8 cellular contexts compared by ENCODE assay signal in genomic region chr7:21426286-21426957, GRCh38. TPM values are rescaled to one million over a fixed set of nuclear protein-coding genes. Genes with fewer than 3 reads are reported as not detected.
A peak's percentile ranks its signal among the peaks of the same experiment; 100 is the strongest.
DNase-seq lines count a peak whose midpoint lies in the region; ATAC-seq and TF ChIP-seq lines count a peak whose summit lies in the region.

No MANE protein-coding gene starts in this region.

- DNase-seq in A172 (ENCODE audit: low spot score): peak; percentile 8
- DNase-seq in GM23338 (ENCODE audit: low spot score): peak; percentile 62
- DNase-seq in activated naive CD8-positive, alpha-beta T cell treated with anti-CD3 and anti-CD28 coated beads, Interleukin-2, amount 10 ng/mL, durations not matched to agents 7 days and 5 days: no peak
- no peak for DNase-seq in kidney epithelial cell (ENCODE audit: low read depth)
- DNase-seq in tibial artery: no peak
- no peak for DNase-seq in LoVo (ENCODE audit: low spot score)

- H3K36me3 ChIP-seq in GM23338 (ENCODE audit: insufficient read depth) (no peaks in the 10 kb centered on the region), kidney epithelial cell (ENCODE audit: control insufficient read depth, insufficient read depth, low read length) (no peaks in the 10 kb centered on the region), tibial artery (peaks cover 0 to 9% (median 0%) of the 10 kb centered on the region in 3 donors)

- peak overlapping the region; percentile 78 for H3K4me3 Mint-ChIP-seq in GM23338
- peak overlapping the region; percentile 83 for H3K4me3 Mint-ChIP-seq in activated naive CD8-positive, alpha-beta T cell treated with anti-CD3 and anti-CD28 coated beads, Interleukin-2, amount 10 ng/mL, durations not matched to agents 7 days and 5 days

- H2AFZ ChIP-seq in GM23338: peak overlapping the region; percentile 92

- peaks cover 32% of the 10 kb centered on the region for H3K4me1 ChIP-seq in GM23338 (ENCODE audit: insufficient read depth)
- peaks cover 0 to 36% (median 17%) of the 10 kb centered on the region in 4 donors for H3K4me1 ChIP-seq in tibial artery

- H3K27ac Mint-ChIP-seq in GM23338: peak overlapping the region; percentile 95
- H3K27ac Mint-ChIP-seq in activated naive CD8-positive, alpha-beta T cell treated with anti-CD3 and anti-CD28 coated beads, Interleukin-2, amount 10 ng/mL, durations not matched to agents 7 days and 5 days: peak overlapping the region; percentile 89

- H3K27me3 ChIP-seq in GM23338 (ENCODE audit: insufficient read depth): no peaks in the 10 kb centered on the region
- no peaks in the 10 kb centered on the region for H3K27me3 ChIP-seq in kidney epithelial cell (ENCODE audit: control insufficient read depth, insufficient read depth, low read length)
- no peaks in the 10 kb centered on the region for H3K27me3 ChIP-seq in tibial artery

- H3K36me3 Mint-ChIP-seq in GM23338 (ENCODE audit: low read depth): peaks cover 20% of the 10 kb centered on the region
- peaks cover 22% of the 10 kb centered on the region for H3K36me3 Mint-ChIP-seq in activated naive CD8-positive, alpha-beta T cell treated with anti-CD3 and anti-CD28 coated beads, Interleukin-2, amount 10 ng/mL, durations not matched to agents 7 days and 5 days

- no peaks in the 10 kb centered on the region for H3K9me3 ChIP-seq in tibial artery

- ATAC-seq in GM23338 (peak; percentile 1), GM18861 (IDR thresholded peaks at IDR 0.05; ENCODE audit: unreplicated experiment) (no peak), GM21381 (IDR thresholded peaks at IDR 0.05; ENCODE audit: unreplicated experiment) (no peak)
- ATAC-seq in activated naive CD8-positive, alpha-beta T cell treated with anti-CD3 and anti-CD28 coated beads, Interleukin-2, amount 10 ng/mL, durations not matched to agents 7 days and 5 days (ENCODE audit: low read depth): no peak

- H3K4me1 Mint-ChIP-seq in GM23338: peaks cover 33% of the 10 kb centered on the region
- H3K4me1 Mint-ChIP-seq in activated naive CD8-positive, alpha-beta T cell treated with anti-CD3 and anti-CD28 coated beads, Interleukin-2, amount 10 ng/mL, durations not matched to agents 7 days and 5 days: peaks cover 32% of the 10 kb centered on the region

- no peaks in the 10 kb centered on the region for H3K9me3 Mint-ChIP-seq in GM23338
- no peaks in the 10 kb centered on the region for H3K9me3 Mint-ChIP-seq in activated naive CD8-positive, alpha-beta T cell treated with anti-CD3 and anti-CD28 coated beads, Interleukin-2, amount 10 ng/mL, durations not matched to agents 7 days and 5 days

- H3F3A ChIP-seq in GM23338 (replicated peaks; ENCODE audit: low read depth): peaks cover 8% of the 10 kb centered on the region

- H3K9me2 ChIP-seq in GM23338 (ENCODE audit: insufficient read depth): 0 out of 2 replicates have a peak, but pooled peaks cover 3% of the 10 kb centered on the region

- H3K27ac ChIP-seq in GM23338 (ENCODE audit: low read depth) (peak overlapping the region; percentile 99), tibial artery (peak overlapping the region; percentile 94 to 99)

- H3K4me3 ChIP-seq in GM23338: peak overlapping the region; percentile 71
- peak overlapping the region; percentile 42 for H3K4me3 ChIP-seq in kidney epithelial cell (ENCODE audit: low read depth, low read length)
- peak overlapping the region; percentile 93 to 96 for H3K4me3 ChIP-seq in tibial artery

- peaks cover 30% of the 10 kb centered on the region for H3K79me2 ChIP-seq in GM23338 (replicated peaks; ENCODE audit: insufficient read depth)

- H3K27me3 Mint-ChIP-seq in GM23338 (ENCODE audit: insufficient read depth, low read depth, poor library complexity): peaks cover 14% of the 10 kb centered on the region
- no peaks in the 10 kb centered on the region for H3K27me3 Mint-ChIP-seq in activated naive CD8-positive, alpha-beta T cell treated with anti-CD3 and anti-CD28 coated beads, Interleukin-2, amount 10 ng/mL, durations not matched to agents 7 days and 5 days

- H4K20me1 ChIP-seq in GM23338 (replicated peaks; ENCODE audit: insufficient read depth): peaks cover 3% of the 10 kb centered on the region; the same call in 1 of the 2 replicates

- intact Hi-C loops in tibial artery (cut with DNase I; ENCODE audit: low total_unique reads): no loop called here

- TF ChIP-seq CTCF in GM23338 (conservative IDR thresholded peaks at IDR 0.05; ENCODE audit: low read depth in 2 of 2) (no peak), kidney epithelial cell (IDR thresholded peaks at IDR 0.05; ENCODE audit: insufficient read depth, low read length, poor library complexity, severe bottlenecking) (no peak), tibial artery (IDR thresholded peaks at IDR 0.05) (no peak)

- H3K4me2 ChIP-seq in GM23338: peak overlapping the region; percentile 88

- POLR2A ChIA-PET in activated naive CD8-positive, alpha-beta T cell treated with anti-CD3 and anti-CD28 coated beads, Interleukin-2, amount 10 ng/mL, durations not matched to agents 7 days and 5 days (lab: Charles Lee): interaction anchor here (0.6 to 2.7 kb wide), 17 partner anchors 11 to 519 kb away, joined by 3 to 44 read pairs (median 4); partner anchors contain the start of gene CDCA7L

TF ChIP-seq in GM23338, 12 proteins besides CTCF, POLR2A, EP300 and RAD21:
- no peak for TF ChIP-seq REST (IDR thresholded peaks at IDR 0.05; ENCODE audit: unreplicated experiment)
- no peak for TF ChIP-seq EZH2phosphoT487 (IDR thresholded peaks at IDR 0.05; ENCODE audit: unreplicated experiment)
- TF ChIP-seq CREB1 (CRISPR knock-in tag; IDR thresholded peaks at IDR 0.05; ENCODE audit: low read depth): no peak
- TF ChIP-seq ZNF331 (CRISPR knock-in tag; IDR thresholded peaks at IDR 0.05; ENCODE audit: low read depth): no peak
- TF ChIP-seq STAT1 (IDR thresholded peaks at IDR 0.05; ENCODE audit: unreplicated experiment): no peak
- TF ChIP-seq ETS1 (IDR thresholded peaks at IDR 0.05): no peak
- TF ChIP-seq ZNF114 (CRISPR knock-in tag; IDR thresholded peaks at IDR 0.05): no peak

RNA-seq across cellular contexts. Expression of gene SP4, which starts 1.5 kb away (rescaled TPM):
- total RNA-seq in A172 (2014; rRNA removed; shearing (Covaris generic)): 9.8 and 11.3 TPM in 2 replicates
- 36.7 and 41.6 TPM in 2 replicates for total RNA-seq in GM23338 (2014; rRNA removed; shearing (Covaris generic))
- polyA plus RNA-seq in GM23338 (2016; fragmentation: Nextera tagmentation; extraction: Ambion mirVana): 10.7 and 11.9 TPM in 2 replicates
- total RNA-seq in activated naive CD8-positive, alpha-beta T cell treated with anti-CD3 and anti-CD28 coated beads, Interleukin-2, amount 10 ng/mL, durations not matched to agents 7 days and 5 days: 10 to 100 TPM; 39.6 to 42.4 TPM
- total RNA-seq in kidney epithelial cell: 13.8 and 14.2 TPM in 2 replicates

Comparison
In these comparisons a context has a peak if more than half of its experiments do, and no peak if none do; other contexts are left out.
1. DNase-seq: peak in A172 (single experiment) and GM23338 (single experiment); none in activated naive CD8-positive, alpha-beta T cell treated with anti-CD3 and anti-CD28 coated beads, Interleukin-2, amount 10 ng/mL, durations not matched to agents 7 days and 5 days (single experiment), kidney epithelial cell (single experiment), tibial artery (0 of 2) and LoVo (single experiment).
2. H3K4me3 ChIP-seq: peak in every context shown above with its lines; median percentile 94 in tibial artery; 71 in GM23338; 42 in kidney epithelial cell.